Comparison of ENCODE assay signal across 1 cellular context in genomic region chr1:1146596-1146995, GRCh38.
TF ChIP-seq lines count a peak whose summit lies in the region.

No MANE protein-coding gene starts in this region.

TF ChIP-seq in GM23338, 12 proteins besides CTCF, POLR2A, EP300 and RAD21 (continued from another document):
- TF ChIP-seq REST (IDR thresholded peaks at IDR 0.05; ENCODE audit: unreplicated experiment): no peak
- no peak for TF ChIP-seq EZH2 (IDR thresholded peaks at IDR 0.05; ENCODE audit: low read depth, unreplicated experiment)
- TF ChIP-seq NANOG (IDR thresholded peaks at IDR 0.05; ENCODE audit: borderline replicate concordance): no peak
- no peak for TF ChIP-seq POLR2AphosphoS5 (IDR thresholded peaks at IDR 0.05; ENCODE audit: low read depth)
- no peak for TF ChIP-seq CREB1 (CRISPR knock-in tag; IDR thresholded peaks at IDR 0.05; ENCODE audit: low read depth)
- no peak for TF ChIP-seq ZNF462 (CRISPR knock-in tag; IDR thresholded peaks at IDR 0.05)
- TF ChIP-seq ZNF114 (CRISPR knock-in tag; IDR thresholded peaks at IDR 0.05): no peak
- no peak for TF ChIP-seq ZNF331 (CRISPR knock-in tag; IDR thresholded peaks at IDR 0.05; ENCODE audit: low read depth)
- TF ChIP-seq JUNB (IDR thresholded peaks at IDR 0.05; ENCODE audit: unreplicated experiment): no peak
- TF ChIP-seq ETS1 (IDR thresholded peaks at IDR 0.05): no peak
